ENCODE assay signal across 1 cellular context in the genomic region with DNA sequence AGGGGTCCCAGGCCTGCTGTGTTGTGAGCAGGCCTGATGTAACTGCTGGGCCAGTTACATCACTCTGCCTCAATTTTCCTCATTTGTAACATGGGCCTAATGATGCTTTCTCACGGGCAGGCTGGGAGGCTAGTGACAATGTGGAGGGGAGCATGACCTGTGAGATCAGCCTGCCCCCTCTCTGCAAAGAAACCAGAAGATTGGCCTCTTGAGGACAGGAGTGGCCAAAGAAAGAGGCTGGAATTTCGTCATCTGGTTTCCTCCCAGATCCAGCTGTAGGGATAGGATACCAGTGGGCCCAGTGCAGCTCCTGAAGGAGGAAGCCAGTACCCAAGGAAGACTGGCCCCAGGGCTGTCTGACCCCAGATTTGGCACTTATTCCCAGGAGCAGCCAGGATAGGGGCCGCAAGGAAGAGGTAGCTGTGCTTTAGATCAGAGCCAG.
TF ChIP-seq lines count a peak whose summit lies in the region.

No MANE protein-coding gene starts in this region.

TF ChIP-seq in K562, 482 proteins besides CTCF, POLR2A, EP300 and RAD21 (continued from another document and continues in another):
- TF ChIP-seq, protein P1, sequence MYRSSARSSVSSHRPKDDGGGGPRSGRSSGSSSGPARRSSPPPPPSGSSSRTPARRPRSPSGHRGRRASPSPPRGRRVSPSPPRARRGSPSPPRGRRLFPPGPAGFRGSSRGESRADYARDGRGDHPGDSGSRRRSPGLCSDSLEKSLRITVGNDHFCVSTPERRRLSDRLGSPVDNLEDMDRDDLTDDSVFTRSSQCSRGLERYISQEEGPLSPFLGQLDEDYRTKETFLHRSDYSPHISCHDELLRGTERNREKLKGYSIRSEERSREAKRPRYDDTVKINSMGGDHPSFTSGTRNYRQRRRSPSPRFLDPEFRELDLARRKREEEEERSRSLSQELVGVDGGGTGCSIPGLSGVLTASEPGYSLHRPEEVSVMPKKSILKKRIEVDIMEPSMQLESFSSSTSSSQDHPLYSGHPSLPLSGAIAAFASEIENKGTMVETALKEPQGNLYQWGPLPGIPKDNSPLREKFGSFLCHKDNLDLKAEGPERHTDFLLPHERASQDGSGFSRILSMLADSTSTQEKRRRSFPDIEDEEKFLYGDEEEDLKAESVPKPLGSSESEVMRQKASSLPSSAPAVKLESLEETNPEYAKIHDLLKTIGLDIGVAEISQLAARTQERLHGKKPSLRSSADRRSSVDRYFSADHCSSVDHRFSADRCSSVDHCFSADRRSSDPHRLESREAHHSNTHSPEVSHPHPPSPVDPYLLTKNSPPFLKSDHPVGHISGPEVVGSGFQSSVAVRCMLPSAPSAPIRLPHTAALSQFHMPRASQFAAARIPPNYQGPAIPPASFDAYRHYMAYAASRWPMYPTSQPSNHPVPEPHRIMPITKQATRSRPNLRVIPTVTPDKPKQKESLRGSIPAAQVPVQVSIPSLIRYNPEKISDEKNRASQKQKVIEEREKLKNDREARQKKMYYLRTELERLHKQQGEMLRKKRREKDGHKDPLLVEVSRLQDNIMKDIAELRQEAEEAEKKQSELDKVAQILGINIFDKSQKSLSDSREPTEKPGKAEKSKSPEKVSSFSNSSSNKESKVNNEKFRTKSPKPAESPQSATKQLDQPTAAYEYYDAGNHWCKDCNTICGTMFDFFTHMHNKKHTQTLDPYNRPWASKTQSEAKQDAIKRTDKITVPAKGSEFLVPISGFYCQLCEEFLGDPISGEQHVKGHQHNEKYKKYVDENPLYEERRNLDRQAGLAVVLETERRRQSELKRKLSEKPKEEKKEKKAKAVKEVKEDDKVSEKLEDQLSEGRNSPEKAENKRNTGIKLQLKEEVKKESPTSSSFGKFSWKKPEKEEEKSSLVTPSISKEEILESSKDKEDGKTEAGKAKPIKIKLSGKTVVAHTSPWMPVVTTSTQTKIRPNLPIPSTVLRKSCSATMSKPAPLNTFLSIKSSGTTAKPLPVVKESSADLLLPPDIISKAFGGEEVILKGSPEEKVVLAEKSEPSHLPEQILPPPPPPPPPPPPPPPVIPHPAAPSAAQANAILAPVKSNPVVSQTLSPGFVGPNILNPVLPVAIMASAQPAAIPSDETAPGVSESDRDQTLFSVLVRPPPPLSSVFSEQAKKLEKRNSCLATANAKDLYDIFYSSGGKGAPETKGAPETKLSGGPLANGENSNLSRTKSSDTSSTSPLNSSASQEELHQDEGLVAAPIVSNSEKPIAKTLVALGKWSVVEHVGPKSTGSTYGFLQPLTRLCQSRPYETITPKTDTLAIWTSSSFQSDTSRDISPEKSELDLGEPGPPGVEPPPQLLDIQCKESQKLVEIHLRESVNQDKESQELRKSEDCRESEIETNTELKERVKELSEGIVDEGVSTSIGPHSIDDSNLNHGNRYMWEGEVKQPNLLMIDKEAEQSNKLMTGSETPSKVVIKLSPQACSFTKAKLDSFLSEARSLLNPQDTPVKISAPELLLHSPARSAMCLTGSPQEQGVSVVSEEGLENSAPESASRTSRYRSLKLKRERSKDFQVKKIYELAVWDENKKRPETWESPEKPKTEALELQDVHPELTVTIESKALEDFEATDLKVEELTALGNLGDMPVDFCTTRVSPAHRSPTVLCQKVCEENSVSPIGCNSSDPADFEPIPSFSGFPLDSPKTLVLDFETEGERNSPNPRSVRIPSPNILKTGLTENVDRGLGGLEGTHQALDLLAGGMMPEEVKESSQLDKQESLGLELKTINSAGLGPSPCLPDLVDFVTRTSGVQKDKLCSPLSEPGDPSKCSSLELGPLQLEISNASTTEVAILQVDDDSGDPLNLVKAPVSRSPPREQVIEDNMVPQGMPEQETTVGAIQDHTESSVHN (IDR thresholded peaks at IDR 0.05; ENCODE audit: borderline replicate concordance in 1 of 2, low read depth in 1 of 2): peak in 1 of 2 experiments; percentile 23; a peak in 1 of 4 replicates
- TF ChIP-seq CHD2 (IDR thresholded peaks at IDR 0.05; ENCODE audit: low read depth, low read length): no peak
- TF ChIP-seq, protein P2, sequence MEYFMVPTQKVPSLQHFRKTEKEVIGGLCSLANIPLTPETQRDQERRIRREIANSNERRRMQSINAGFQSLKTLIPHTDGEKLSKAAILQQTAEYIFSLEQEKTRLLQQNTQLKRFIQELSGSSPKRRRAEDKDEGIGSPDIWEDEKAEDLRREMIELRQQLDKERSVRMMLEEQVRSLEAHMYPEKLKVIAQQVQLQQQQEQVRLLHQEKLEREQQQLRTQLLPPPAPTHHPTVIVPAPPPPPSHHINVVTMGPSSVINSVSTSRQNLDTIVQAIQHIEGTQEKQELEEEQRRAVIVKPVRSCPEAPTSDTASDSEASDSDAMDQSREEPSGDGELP (CRISPR knock-in tag; IDR thresholded peaks at IDR 0.05; ENCODE audit: borderline replicate concordance): peak; percentile 77
- TF ChIP-seq, protein P3, sequence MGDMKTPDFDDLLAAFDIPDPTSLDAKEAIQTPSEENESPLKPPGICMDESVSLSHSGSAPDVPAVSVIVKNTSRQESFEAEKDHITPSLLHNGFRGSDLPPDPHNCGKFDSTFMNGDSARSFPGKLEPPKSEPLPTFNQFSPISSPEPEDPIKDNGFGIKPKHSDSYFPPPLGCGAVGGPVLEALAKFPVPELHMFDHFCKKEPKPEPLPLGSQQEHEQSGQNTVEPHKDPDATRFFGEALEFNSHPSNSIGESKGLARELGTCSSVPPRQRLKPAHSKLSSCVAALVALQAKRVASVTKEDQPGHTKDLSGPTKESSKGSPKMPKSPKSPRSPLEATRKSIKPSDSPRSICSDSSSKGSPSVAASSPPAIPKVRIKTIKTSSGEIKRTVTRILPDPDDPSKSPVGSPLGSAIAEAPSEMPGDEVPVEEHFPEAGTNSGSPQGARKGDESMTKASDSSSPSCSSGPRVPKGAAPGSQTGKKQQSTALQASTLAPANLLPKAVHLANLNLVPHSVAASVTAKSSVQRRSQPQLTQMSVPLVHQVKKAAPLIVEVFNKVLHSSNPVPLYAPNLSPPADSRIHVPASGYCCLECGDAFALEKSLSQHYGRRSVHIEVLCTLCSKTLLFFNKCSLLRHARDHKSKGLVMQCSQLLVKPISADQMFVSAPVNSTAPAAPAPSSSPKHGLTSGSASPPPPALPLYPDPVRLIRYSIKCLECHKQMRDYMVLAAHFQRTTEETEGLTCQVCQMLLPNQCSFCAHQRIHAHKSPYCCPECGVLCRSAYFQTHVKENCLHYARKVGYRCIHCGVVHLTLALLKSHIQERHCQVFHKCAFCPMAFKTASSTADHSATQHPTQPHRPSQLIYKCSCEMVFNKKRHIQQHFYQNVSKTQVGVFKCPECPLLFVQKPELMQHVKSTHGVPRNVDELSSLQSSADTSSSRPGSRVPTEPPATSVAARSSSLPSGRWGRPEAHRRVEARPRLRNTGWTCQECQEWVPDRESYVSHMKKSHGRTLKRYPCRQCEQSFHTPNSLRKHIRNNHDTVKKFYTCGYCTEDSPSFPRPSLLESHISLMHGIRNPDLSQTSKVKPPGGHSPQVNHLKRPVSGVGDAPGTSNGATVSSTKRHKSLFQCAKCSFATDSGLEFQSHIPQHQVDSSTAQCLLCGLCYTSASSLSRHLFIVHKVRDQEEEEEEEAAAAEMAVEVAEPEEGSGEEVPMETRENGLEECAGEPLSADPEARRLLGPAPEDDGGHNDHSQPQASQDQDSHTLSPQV (IDR thresholded peaks at IDR 0.05): peak; percentile 16; the same call in 1 of the 2 replicates
- TF ChIP-seq DPF2 (IDR thresholded peaks at IDR 0.05): no peak
- TF ChIP-seq, protein P4, sequence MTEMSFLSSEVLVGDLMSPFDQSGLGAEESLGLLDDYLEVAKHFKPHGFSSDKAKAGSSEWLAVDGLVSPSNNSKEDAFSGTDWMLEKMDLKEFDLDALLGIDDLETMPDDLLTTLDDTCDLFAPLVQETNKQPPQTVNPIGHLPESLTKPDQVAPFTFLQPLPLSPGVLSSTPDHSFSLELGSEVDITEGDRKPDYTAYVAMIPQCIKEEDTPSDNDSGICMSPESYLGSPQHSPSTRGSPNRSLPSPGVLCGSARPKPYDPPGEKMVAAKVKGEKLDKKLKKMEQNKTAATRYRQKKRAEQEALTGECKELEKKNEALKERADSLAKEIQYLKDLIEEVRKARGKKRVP (CRISPR knock-in tag; IDR thresholded peaks at IDR 0.05): peak; percentile 0; the same call in 1 of the 2 replicates
- TF ChIP-seq ARID1B (IDR thresholded peaks at IDR 0.05): 0 out of 2 replicates have a peak, but pooled peaks have one; percentile 3
- TF ChIP-seq NFE2 (IDR thresholded peaks at IDR 0.05; ENCODE audit: low read depth): no peak
- TF ChIP-seq ZNF311 (CRISPR knock-in tag; IDR thresholded peaks at IDR 0.05): no peak
- TF ChIP-seq SMARCC2 (IDR thresholded peaks at IDR 0.05; ENCODE audit: low read depth): no peak
- TF ChIP-seq JUN (IDR thresholded peaks at IDR 0.05; ENCODE audit: borderline replicate concordance, low read depth, low read length): peak; percentile 67
- no peak for TF ChIP-seq JUN (CRISPR knock-in tag; IDR thresholded peaks at IDR 0.05; ENCODE audit: borderline replicate concordance)
- no peak for TF ChIP-seq CSDE1 (IDR thresholded peaks at IDR 0.05)
- peak; percentile 13; the same call in 1 of the 2 replicates for TF ChIP-seq FOXK1 (CRISPR knock-in tag; IDR thresholded peaks at IDR 0.05; ENCODE audit: borderline replicate concordance)
- TF ChIP-seq MYC (IDR thresholded peaks at IDR 0.05; ENCODE audit: low read depth, low read length): 0 out of 2 replicates have a peak, but pooled peaks have one; percentile 58
- TF ChIP-seq MYC (CRISPR knock-in tag; IDR thresholded peaks at IDR 0.05; ENCODE audit: borderline replicate concordance, low read depth): no peak
- TF ChIP-seq PHF8 (IDR thresholded peaks at IDR 0.05; ENCODE audit: borderline replicate concordance, low read length): peak; percentile 14; the same call in 1 of the 2 replicates
- no peak for TF ChIP-seq RBM15 (IDR thresholded peaks at IDR 0.05; ENCODE audit: insufficient read depth, low read length)
- no peak for TF ChIP-seq GABPB2 (CRISPR knock-in tag; conservative IDR thresholded peaks at IDR 0.05)
- no peak for TF ChIP-seq NR2C1 (IDR thresholded peaks at IDR 0.05)
- TF ChIP-seq NR2C1 (tag; IDR thresholded peaks at IDR 0.05): peak; percentile 29; the same call in 1 of the 2 replicates
- TF ChIP-seq, protein P5, sequence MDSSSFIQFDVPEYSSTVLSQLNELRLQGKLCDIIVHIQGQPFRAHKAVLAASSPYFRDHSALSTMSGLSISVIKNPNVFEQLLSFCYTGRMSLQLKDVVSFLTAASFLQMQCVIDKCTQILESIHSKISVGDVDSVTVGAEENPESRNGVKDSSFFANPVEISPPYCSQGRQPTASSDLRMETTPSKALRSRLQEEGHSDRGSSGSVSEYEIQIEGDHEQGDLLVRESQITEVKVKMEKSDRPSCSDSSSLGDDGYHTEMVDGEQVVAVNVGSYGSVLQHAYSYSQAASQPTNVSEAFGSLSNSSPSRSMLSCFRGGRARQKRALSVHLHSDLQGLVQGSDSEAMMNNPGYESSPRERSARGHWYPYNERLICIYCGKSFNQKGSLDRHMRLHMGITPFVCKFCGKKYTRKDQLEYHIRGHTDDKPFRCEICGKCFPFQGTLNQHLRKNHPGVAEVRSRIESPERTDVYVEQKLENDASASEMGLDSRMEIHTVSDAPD (CRISPR knock-in tag; IDR thresholded peaks at IDR 0.05): no peak
- peak; percentile 36 for TF ChIP-seq EP400 (IDR thresholded peaks at IDR 0.05)
- no peak for TF ChIP-seq RBM17 (IDR thresholded peaks at IDR 0.05; ENCODE audit: borderline replicate concordance, low read depth, low read length)
- TF ChIP-seq JUND (IDR thresholded peaks at IDR 0.05; ENCODE audit: borderline replicate concordance, low read depth, low read length): peak; percentile 35; the same call in 1 of the 2 replicates
- no peak; the same call in 2 of the 3 replicates for TF ChIP-seq JUND (tag; IDR thresholded peaks at IDR 0.05; ENCODE audit: borderline replicate concordance, low read depth, low read length)
- peak; percentile 60 for TF ChIP-seq ATF7 (IDR thresholded peaks at IDR 0.05)
- peak; percentile 90 for TF ChIP-seq CEBPG (CRISPR knock-in tag; IDR thresholded peaks at IDR 0.05)
- TF ChIP-seq CEBPG (tag; conservative IDR thresholded peaks at IDR 0.05 in 1 of 2, IDR thresholded peaks at IDR 0.05 in 1 of 2): peak; percentile 54 to 87; a peak in 3 of 4 replicates
- TF ChIP-seq TGIF2 (CRISPR knock-in tag; IDR thresholded peaks at IDR 0.05): no peak
- TF ChIP-seq, protein P6, sequence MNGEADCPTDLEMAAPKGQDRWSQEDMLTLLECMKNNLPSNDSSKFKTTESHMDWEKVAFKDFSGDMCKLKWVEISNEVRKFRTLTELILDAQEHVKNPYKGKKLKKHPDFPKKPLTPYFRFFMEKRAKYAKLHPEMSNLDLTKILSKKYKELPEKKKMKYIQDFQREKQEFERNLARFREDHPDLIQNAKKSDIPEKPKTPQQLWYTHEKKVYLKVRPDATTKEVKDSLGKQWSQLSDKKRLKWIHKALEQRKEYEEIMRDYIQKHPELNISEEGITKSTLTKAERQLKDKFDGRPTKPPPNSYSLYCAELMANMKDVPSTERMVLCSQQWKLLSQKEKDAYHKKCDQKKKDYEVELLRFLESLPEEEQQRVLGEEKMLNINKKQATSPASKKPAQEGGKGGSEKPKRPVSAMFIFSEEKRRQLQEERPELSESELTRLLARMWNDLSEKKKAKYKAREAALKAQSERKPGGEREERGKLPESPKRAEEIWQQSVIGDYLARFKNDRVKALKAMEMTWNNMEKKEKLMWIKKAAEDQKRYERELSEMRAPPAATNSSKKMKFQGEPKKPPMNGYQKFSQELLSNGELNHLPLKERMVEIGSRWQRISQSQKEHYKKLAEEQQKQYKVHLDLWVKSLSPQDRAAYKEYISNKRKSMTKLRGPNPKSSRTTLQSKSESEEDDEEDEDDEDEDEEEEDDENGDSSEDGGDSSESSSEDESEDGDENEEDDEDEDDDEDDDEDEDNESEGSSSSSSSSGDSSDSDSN (IDR thresholded peaks at IDR 0.05; ENCODE audit: borderline replicate concordance in 1 of 2, low read depth in 2 of 2, low read length in 2 of 2): 0 out of 4 replicates have a peak, but pooled peaks of 1 of the 2 experiments have one; percentile 56
- TF ChIP-seq L3MBTL2 (IDR thresholded peaks at IDR 0.05): peak; percentile 21; the same call in 1 of the 2 replicates
- TF ChIP-seq CEBPB (tag; IDR thresholded peaks at IDR 0.05): peak; percentile 81
- TF ChIP-seq, protein P7, sequence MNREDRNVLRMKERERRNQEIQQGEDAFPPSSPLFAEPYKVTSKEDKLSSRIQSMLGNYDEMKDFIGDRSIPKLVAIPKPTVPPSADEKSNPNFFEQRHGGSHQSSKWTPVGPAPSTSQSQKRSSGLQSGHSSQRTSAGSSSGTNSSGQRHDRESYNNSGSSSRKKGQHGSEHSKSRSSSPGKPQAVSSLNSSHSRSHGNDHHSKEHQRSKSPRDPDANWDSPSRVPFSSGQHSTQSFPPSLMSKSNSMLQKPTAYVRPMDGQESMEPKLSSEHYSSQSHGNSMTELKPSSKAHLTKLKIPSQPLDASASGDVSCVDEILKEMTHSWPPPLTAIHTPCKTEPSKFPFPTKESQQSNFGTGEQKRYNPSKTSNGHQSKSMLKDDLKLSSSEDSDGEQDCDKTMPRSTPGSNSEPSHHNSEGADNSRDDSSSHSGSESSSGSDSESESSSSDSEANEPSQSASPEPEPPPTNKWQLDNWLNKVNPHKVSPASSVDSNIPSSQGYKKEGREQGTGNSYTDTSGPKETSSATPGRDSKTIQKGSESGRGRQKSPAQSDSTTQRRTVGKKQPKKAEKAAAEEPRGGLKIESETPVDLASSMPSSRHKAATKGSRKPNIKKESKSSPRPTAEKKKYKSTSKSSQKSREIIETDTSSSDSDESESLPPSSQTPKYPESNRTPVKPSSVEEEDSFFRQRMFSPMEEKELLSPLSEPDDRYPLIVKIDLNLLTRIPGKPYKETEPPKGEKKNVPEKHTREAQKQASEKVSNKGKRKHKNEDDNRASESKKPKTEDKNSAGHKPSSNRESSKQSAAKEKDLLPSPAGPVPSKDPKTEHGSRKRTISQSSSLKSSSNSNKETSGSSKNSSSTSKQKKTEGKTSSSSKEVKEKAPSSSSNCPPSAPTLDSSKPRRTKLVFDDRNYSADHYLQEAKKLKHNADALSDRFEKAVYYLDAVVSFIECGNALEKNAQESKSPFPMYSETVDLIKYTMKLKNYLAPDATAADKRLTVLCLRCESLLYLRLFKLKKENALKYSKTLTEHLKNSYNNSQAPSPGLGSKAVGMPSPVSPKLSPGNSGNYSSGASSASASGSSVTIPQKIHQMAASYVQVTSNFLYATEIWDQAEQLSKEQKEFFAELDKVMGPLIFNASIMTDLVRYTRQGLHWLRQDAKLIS (CRISPR knock-in tag; IDR thresholded peaks at IDR 0.05): peak; percentile 33; the same call in 1 of the 2 replicates
